ENCODE assay signal across 20 cellular contexts in genomic region chr7:133706016-133706415, GRCh38.
"Had no signal": no experiment of that assay in that cellular context is flagged by ENCODE, and none has a peak within 500 bp of the region (broad histone marks: within the 10 kb centered on the region; RNA-seq: fewer than 3 reads in every experiment).

No MANE protein-coding gene starts in this region.

- ATAC-seq: left lung; mucosa of descending colon; natural killer cell treated with Interleukin-12 subunit alpha and Interleukin-12 subunit beta and Interleukin-15 and Interleukin-18, amount 100 ng/mL, for 72 hours; right cardiac atrium had no signal

- H3K9me3 ChIP-seq: esophagus muscularis mucosa, left lung, mucosa of descending colon, spleen, thoracic aorta, uterus had no signal

- H3K4me1 ChIP-seq: left lung, uterus had no signal

- H3K4me3 ChIP-seq: esophagus muscularis mucosa, left lung, lung, mucosa of descending colon, spleen, thoracic aorta, uterus had no signal

- H3K27ac ChIP-seq: esophagus muscularis mucosa, left lung, spleen, thoracic aorta, uterus, VCaP had no signal

- DNase-seq: activated CD4-positive, alpha-beta T cell treated with anti-CD3 and anti-CD28 coated beads for 48 hours; activated CD4-positive, alpha-beta T cell treated with anti-CD3 and anti-CD28 coated beads, Interleukin-2, amount 50 U/mL, for 48 hours; activated CD8-positive, alpha-beta memory T cell treated with anti-CD3 and anti-CD28 coated beads for 24 hours; activated effector memory CD4-positive, alpha-beta T cell treated with Interleukin-2 at 50 U/mL for 16 hours; activated naive CD4-positive, alpha-beta T cell treated with Interleukin-2 at 50 U/mL for 16 hours; anterior cingulate cortex; central memory CD4-positive, alpha-beta T cell; endodermal cell; left lung; mucosa of descending colon; posterior cingulate gyrus; right cardiac atrium; spleen; T-helper 9 cell; uterus had no signal

- H3K36me3 ChIP-seq: esophagus muscularis mucosa, left lung, spleen, thoracic aorta, uterus had no signal

- H3K27me3 ChIP-seq: esophagus muscularis mucosa, left lung, spleen, uterus had no signal
